ENCODE assay signal across 17 cellular contexts in the genomic region with DNA sequence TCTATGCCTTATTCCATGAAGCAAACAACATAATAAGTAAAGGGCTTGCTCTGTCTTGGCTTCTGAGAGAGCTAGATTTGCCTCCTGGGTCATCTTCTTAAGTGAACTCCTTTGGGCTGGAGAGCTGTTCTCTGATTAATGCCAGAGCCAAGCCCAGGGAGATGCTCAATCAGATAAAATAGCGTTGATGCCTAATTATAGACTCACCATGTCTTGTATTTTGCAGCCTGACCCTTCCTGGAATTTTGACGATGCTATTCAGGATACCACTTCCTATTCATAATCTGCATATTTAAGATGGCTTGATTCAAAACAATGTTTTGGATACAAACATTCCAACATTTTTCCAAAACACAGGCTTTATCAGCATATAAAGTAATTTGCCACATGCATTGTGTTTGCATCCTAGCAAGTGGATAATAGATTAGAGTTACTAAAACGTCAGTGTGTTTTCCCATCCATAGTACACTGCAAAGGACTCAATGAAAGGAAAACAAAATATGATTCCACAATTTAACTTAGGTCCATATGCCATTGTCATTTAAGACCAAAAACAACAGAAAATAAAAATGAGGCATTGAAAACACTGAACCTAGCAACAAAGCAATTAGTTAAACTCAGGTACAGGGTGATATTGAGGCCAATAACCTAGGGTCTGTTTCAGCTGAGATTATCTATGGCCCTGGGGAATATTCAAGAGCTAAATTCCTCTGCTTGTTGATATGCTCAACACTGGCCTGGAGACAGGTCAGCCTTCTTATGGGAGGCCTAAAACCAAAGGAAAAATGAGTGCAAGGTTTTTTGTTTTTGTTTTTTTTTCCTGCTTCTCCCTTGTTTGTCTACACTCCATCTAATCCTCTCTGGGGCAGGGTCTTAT.
DNase-seq lines count a peak whose midpoint lies in the region; ATAC-seq, FAIRE-seq and TF ChIP-seq lines count a peak whose summit lies in the region.
"Had no signal": no experiment of that assay in that cellular context is flagged by ENCODE, and none has a peak within 500 bp of the region (broad histone marks: within the 10 kb centered on the region; RNA-seq: fewer than 3 reads in every experiment).

No MANE protein-coding gene starts in this region.

- no peak overlapping the region for H3K27ac ChIP-seq in osteoblast (ENCODE audit: low read depth, low read length)
- H3K27ac ChIP-seq in HepG2 (ENCODE audit: extremely low read length, insufficient read depth, low read length), result no peak overlapping the region
- H3K27ac ChIP-seq: BLaER1 treated with 17β-estradiol and CSF1 and Interleukin-3, amounts not matched to agents 10 nM and 100 nM; HL-60; upper lobe of right lung had no signal

- no peak for TF ChIP-seq CTCF in fibroblast of the aortic adventitia (IDR thresholded peaks at IDR 0.05; ENCODE audit: insufficient read depth, low read length)
- TF ChIP-seq CTCF in osteoblast (IDR thresholded peaks at IDR 0.05; ENCODE audit: extremely low read depth, low read depth, low read length), result no peak
- no peak for TF ChIP-seq CTCF in HepG2 (CRISPR knock-in tag; IDR thresholded peaks at IDR 0.05)

- POLR2A ChIA-PET in HepG2 (lab: Yijun Ruan, JAX), result no interaction called here

- no peak for TF ChIP-seq RAD21 in HepG2 (CRISPR knock-in tag; IDR thresholded peaks at IDR 0.05)

- TF ChIP-seq EP300 in HepG2 (IDR thresholded peaks at IDR 0.05; ENCODE audit: low read depth in 2 of 2, low read length in 2 of 2) (no peak), HepG2 (CRISPR knock-in tag; IDR thresholded peaks at IDR 0.05; ENCODE audit: borderline replicate concordance) (no peak)

- H2AFZ ChIP-seq in osteoblast (ENCODE audit: low read length) (no peak overlapping the region), HepG2 (ENCODE audit: low read length) (no peak overlapping the region)

- H3K4me2 ChIP-seq in osteoblast (ENCODE audit: insufficient read depth, low read length) (no peak overlapping the region), HepG2 (ENCODE audit: low read depth, low read length) (no peak overlapping the region)

- DNase-seq in ELR (ENCODE audit: low read depth) (peak; percentile 16), RPMI7951 (ENCODE audit: low read depth) (peak; percentile 13), fibroblast of the aortic adventitia (ENCODE audit: low read depth) (peak; percentile 15), osteoblast (ENCODE audit: insufficient read length, low spot score, missing footprints) (peak; percentile 55), HepG2 (ENCODE audit: low spot score) (no peak)
- no peak for DNase-seq in stimulated activated CD4-positive, alpha-beta T cell treated with anti-CD3 and anti-CD28 coated beads, Interleukin-1b, Interleukin-23, amount 100 ng/mL, for 48 hours
- DNase-seq: activated CD4-positive, alpha-beta T cell treated with anti-CD3 and anti-CD28 coated beads, Interleukin-2, amount 10 ng/mL, durations not matched to agents 7 days and 5 days; activated CD8-positive, alpha-beta memory T cell treated with anti-CD3 and anti-CD28 coated beads, Interleukin-2, amount 50 U/mL, for 4 hours; activated effector memory CD4-positive, alpha-beta T cell treated with Interleukin-2 at 50 U/mL for 16 hours; amygdala; hippocampal formation; KBM-7; NCI-H187; upper lobe of right lung had no signal

- intact Hi-C loops in HepG2 (cut with micrococcal nuclease; ENCODE audit: unreplicated experiment), result no loop called here

- CTCF ChIA-PET in HepG2 (lab: Yijun Ruan, JAX; ENCODE audit: low intra/inter-chr PET ratio, low total read pairs), result no interaction called here

- ATAC-seq in HG03039 (IDR thresholded peaks at IDR 0.05; ENCODE audit: unreplicated experiment), result no peak
- no peak for ATAC-seq in HepG2

- no peak for TF ChIP-seq POLR2A in HepG2 (IDR thresholded peaks at IDR 0.05; ENCODE audit: insufficient read depth in 1 of 2, low read depth in 2 of 2, low read length in 2 of 2)

- BruUV-seq in HepG2 (replicated peaks; lab: Mats Ljungman, UMichigan), result no TSS peak

- H3K4me1 ChIP-seq in osteoblast (ENCODE audit: insufficient read depth, low read length) (no peaks in the 10 kb centered on the region), HepG2 (ENCODE audit: insufficient read depth, low read length) (peaks cover 8% of the 10 kb centered on the region)
- H3K4me1 ChIP-seq: upper lobe of right lung had no signal

- H3K9ac ChIP-seq in HepG2 (ENCODE audit: insufficient read depth, low read depth, low read length), result no peak overlapping the region
- H3K9ac ChIP-seq: BLaER1 treated with 17β-estradiol and CSF1 and Interleukin-3, amounts not matched to agents 10 nM and 100 nM had no signal

- in situ Hi-C loops in HepG2 (cut with HindIII; ENCODE audit: extremely low pct_ligation_motif_present, low pct_unique_long_range_greater_than_20kb), result no loop called here

- H3K4me3 ChIP-seq in fibroblast of the aortic adventitia (ENCODE audit: low read depth, low read length), result no peak overlapping the region
- no peak overlapping the region for H3K4me3 ChIP-seq in osteoblast (ENCODE audit: insufficient read depth, low read length)
- H3K4me3 ChIP-seq in HepG2 (replicated peaks in 1 of 3; ENCODE audit: insufficient read depth in 1 of 3, low read depth in 2 of 3, low read length in 3 of 3), result no peak overlapping the region
- H3K4me3 ChIP-seq: BLaER1 treated with 17β-estradiol and CSF1 and Interleukin-3, amounts not matched to agents 10 nM and 100 nM; upper lobe of right lung had no signal

- no peak for FAIRE-seq in HepG2 (lab: Jason Lieb, UNC)

- no peaks in the 10 kb centered on the region for H4K20me1 ChIP-seq in osteoblast (ENCODE audit: insufficient read depth, low read length)
- H4K20me1 ChIP-seq in HepG2 (ENCODE audit: insufficient read depth, low read length), result no peaks in the 10 kb centered on the region
- H4K20me1 ChIP-seq: BLaER1 treated with 17β-estradiol and CSF1 and Interleukin-3, amounts not matched to agents 10 nM and 100 nM had no signal

- peaks cover 10% of the 10 kb centered on the region for H3K9me3 ChIP-seq in osteoblast (ENCODE audit: low read depth, low read length)
- H3K9me3 ChIP-seq in HepG2 (ENCODE audit: low read length), result peaks cover 19% of the 10 kb centered on the region

- H3K36me3 ChIP-seq in osteoblast (ENCODE audit: insufficient read depth, low read length) (no peaks in the 10 kb centered on the region), HepG2 (replicated peaks in 1 of 2; ENCODE audit: control insufficient read depth in 1 of 2, insufficient read depth in 2 of 2, low read length in 2 of 2) (no peaks in the 10 kb centered on the region)
- H3K36me3 ChIP-seq: upper lobe of right lung had no signal

- 90% methylated on average over 3 of the region's 3 CpGs for WGBS in HepG2 (ENCODE audit: low lambda C conversion rate)

- H3K79me2 ChIP-seq in osteoblast (ENCODE audit: insufficient read depth, low read length), result no peaks in the 10 kb centered on the region
- H3K79me2 ChIP-seq in HepG2 (ENCODE audit: insufficient read depth, low read length), result peaks cover 38% of the 10 kb centered on the region

- H3K27me3 ChIP-seq in osteoblast (ENCODE audit: insufficient read depth, low read length) (no peaks in the 10 kb centered on the region), HepG2 (ENCODE audit: control insufficient read depth in 1 of 2, insufficient read depth in 2 of 2, low read length in 2 of 2) (no peaks in the 10 kb centered on the region; a peak in 1 of 5 replicates)
- H3K27me3 ChIP-seq: BLaER1 treated with 17β-estradiol and CSF1 and Interleukin-3, amounts not matched to agents 10 nM and 100 nM; upper lobe of right lung had no signal

TF ChIP-seq in HepG2, 621 proteins besides CTCF, POLR2A, EP300 and RAD21:
- TF ChIP-seq ISX (CRISPR knock-in tag; conservative IDR thresholded peaks at IDR 0.05), result no peak
- no peak for TF ChIP-seq ZSCAN20 (CRISPR knock-in tag; IDR thresholded peaks at IDR 0.05; ENCODE audit: borderline replicate concordance)
- no peak for TF ChIP-seq FOXA1 (IDR thresholded peaks at IDR 0.05)
- no peak for TF ChIP-seq FOXA1 (CRISPR knock-in tag; IDR thresholded peaks at IDR 0.05)
- no peak for TF ChIP-seq ZNF761 (CRISPR knock-in tag; conservative IDR thresholded peaks at IDR 0.05)
- TF ChIP-seq, protein P1, sequence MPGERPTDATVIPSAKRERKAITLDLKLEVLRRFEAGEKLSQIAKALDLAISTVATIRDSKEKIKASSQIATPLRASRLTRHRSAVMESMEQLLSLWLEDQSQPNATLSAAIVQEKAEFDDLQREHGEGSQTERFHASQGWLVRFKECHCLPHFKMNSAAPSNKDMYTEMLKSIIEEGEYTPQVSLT (CRISPR knock-in tag; IDR thresholded peaks at IDR 0.05; ENCODE audit: borderline replicate concordance, low read depth), result no peak
- no peak for TF ChIP-seq CEBPB (IDR thresholded peaks at IDR 0.05; ENCODE audit: borderline replicate concordance, low read depth, low read length)
- TF ChIP-seq ZNF34 (CRISPR knock-in tag; IDR thresholded peaks at IDR 0.05; ENCODE audit: borderline replicate concordance), result no peak
- TF ChIP-seq ZNF883 (CRISPR knock-in tag; IDR thresholded peaks at IDR 0.05; ENCODE audit: not compliant biosample characterization), result no peak
- no peak for TF ChIP-seq ZBTB1 (CRISPR knock-in tag; IDR thresholded peaks at IDR 0.05; ENCODE audit: borderline replicate concordance)
- TF ChIP-seq PHF21A (CRISPR knock-in tag; IDR thresholded peaks at IDR 0.05), result no peak
- TF ChIP-seq BRD4 (CRISPR knock-in tag; IDR thresholded peaks at IDR 0.05), result no peak
- TF ChIP-seq MAFK (conservative IDR thresholded peaks at IDR 0.05 in 1 of 2, IDR thresholded peaks at IDR 0.05 in 1 of 2; ENCODE audit: low read length in 2 of 2), result no peak
- TF ChIP-seq, protein P2, sequence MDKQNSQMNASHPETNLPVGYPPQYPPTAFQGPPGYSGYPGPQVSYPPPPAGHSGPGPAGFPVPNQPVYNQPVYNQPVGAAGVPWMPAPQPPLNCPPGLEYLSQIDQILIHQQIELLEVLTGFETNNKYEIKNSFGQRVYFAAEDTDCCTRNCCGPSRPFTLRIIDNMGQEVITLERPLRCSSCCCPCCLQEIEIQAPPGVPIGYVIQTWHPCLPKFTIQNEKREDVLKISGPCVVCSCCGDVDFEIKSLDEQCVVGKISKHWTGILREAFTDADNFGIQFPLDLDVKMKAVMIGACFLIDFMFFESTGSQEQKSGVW (CRISPR knock-in tag; IDR thresholded peaks at IDR 0.05; ENCODE audit: borderline replicate concordance), result no peak
- TF ChIP-seq RORA (CRISPR knock-in tag; IDR thresholded peaks at IDR 0.05), result no peak
- TF ChIP-seq ASH2L (IDR thresholded peaks at IDR 0.05; ENCODE audit: insufficient read length, low read depth, low read length), result no peak

Comparison
In these comparisons a context has a peak if more than half of its experiments do, and no peak if none do; other contexts are left out.
1. DNase-seq: peak in ELR (single experiment), RPMI7951 (single experiment), fibroblast of the aortic adventitia (single experiment) and osteoblast (single experiment); none in stimulated activated CD4-positive, alpha-beta T cell treated with anti-CD3 and anti-CD28 coated beads, Interleukin-1b, Interleukin-23, amount 100 ng/mL, for 48 hours (single experiment) and HepG2 (single experiment).